ENCODE assay signal across 19 cellular contexts in genomic region chr17:50257574-50258224, GRCh38. TPM values are rescaled to one million over a fixed set of nuclear protein-coding genes. Genes with fewer than 3 reads are reported as not detected.
A peak's percentile ranks its signal among the peaks of the same experiment; 100 is the strongest.
DNase-seq lines count a peak whose midpoint lies in the region; ATAC-seq and TF ChIP-seq lines count a peak whose summit lies in the region.
"Had no signal": no experiment of that assay in that cellular context is flagged by ENCODE, and none has a peak within 500 bp of the region (broad histone marks: within the 10 kb centered on the region; RNA-seq: fewer than 3 reads in every experiment).

No MANE protein-coding gene starts in this region.

- H3K79me2 ChIP-seq in neural progenitor cell (ENCODE audit: low read depth): no peaks in the 10 kb centered on the region
- H3K79me2 ChIP-seq: parathyroid adenoma had no signal

- in situ Hi-C loops in HAP-1 (cut with MboI; ENCODE audit: low sequenced_read_pairs): no loop called here

- H3K27me3 Mint-ChIP-seq in neural progenitor cell (ENCODE audit: insufficient read depth, low read depth): peaks cover 4% of the 10 kb centered on the region
- peaks cover 9% of the 10 kb centered on the region for H3K27me3 Mint-ChIP-seq in activated naive CD8-positive, alpha-beta T cell treated with anti-CD3 and anti-CD28 coated beads, Interleukin-2, amount 50 U/mL, for 24 hours

- DNase-seq in Right ventricle myocardium superior: no peak
- no peak for DNase-seq in Right ventricle myocardium inferior (ENCODE audit: missing footprints)
- DNase-seq in heart right ventricle: no peak
- DNase-seq in neural progenitor cell (ENCODE audit: low spot score): no peak
- peak in 1 of 2 donors; percentile 94 for DNase-seq in vagina (ENCODE audit: extremely low spot score in 2 of 2)
- no peak for DNase-seq in activated naive CD8-positive, alpha-beta T cell treated with anti-CD3 and anti-CD28 coated beads, Interleukin-2, amount 50 U/mL, for 24 hours
- DNase-seq in HPDE6-E6E7 (ENCODE audit: extremely low spot score): no peak
- DNase-seq in HAP-1 (ENCODE audit: low spot score in 2 of 2): no peak
- DNase-seq: activated CD8-positive, alpha-beta memory T cell treated with anti-CD3 and anti-CD28 coated beads for 24 hours; activated gamma-delta T cell treated with Interleukin-2 at 50 U/mL for 16 hours; CD4-positive, alpha-beta T cell; effector CD8-positive, alpha-beta T cell; Karpas-422; mesendoderm; NCI-H1436; NCI-H446 treated with DMSO at 0.1 percent for 48 hours; stimulated activated CD4-positive, alpha-beta T cell treated with anti-CD3 and anti-CD28 coated beads, Interleukin-15, amount 100 ng/mL, for 24 hours had no signal

- H3K4me3 ChIP-seq in heart right ventricle (no peak overlapping the region), neural progenitor cell (no peak overlapping the region), vagina (no peak overlapping the region), HAP-1 (no peak overlapping the region)

- H3K9me3 ChIP-seq in heart right ventricle (no peaks in the 10 kb centered on the region), neural progenitor cell (ENCODE audit: low read depth) (no peaks in the 10 kb centered on the region), vagina (no peaks in the 10 kb centered on the region), HAP-1 (no peaks in the 10 kb centered on the region)

- 63 to 64% methylated on average over 18 of the region's 18 CpGs for WGBS in heart right ventricle, 2 donors

- peaks cover 12% of the 10 kb centered on the region for H3K4me1 Mint-ChIP-seq in neural progenitor cell
- H3K4me1 Mint-ChIP-seq in activated naive CD8-positive, alpha-beta T cell treated with anti-CD3 and anti-CD28 coated beads, Interleukin-2, amount 50 U/mL, for 24 hours: no peaks in the 10 kb centered on the region

- H3K36me3 ChIP-seq in heart right ventricle (no peaks in the 10 kb centered on the region), neural progenitor cell (no peaks in the 10 kb centered on the region), vagina (no peaks in the 10 kb centered on the region), HAP-1 (replicated peaks) (no peaks in the 10 kb centered on the region)

- no peak overlapping the region for H3K4me2 ChIP-seq in neural progenitor cell

- no peaks in the 10 kb centered on the region for H4K20me1 ChIP-seq in neural progenitor cell (ENCODE audit: low read depth)

- H3K27ac Mint-ChIP-seq in neural progenitor cell: no peak overlapping the region
- no peak overlapping the region for H3K27ac Mint-ChIP-seq in activated naive CD8-positive, alpha-beta T cell treated with anti-CD3 and anti-CD28 coated beads, Interleukin-2, amount 50 U/mL, for 24 hours
- H3K27ac Mint-ChIP-seq: CD4-positive, alpha-beta T cell had no signal

- H3K27me3 ChIP-seq in heart right ventricle (peaks cover 0 to 32% (median 19%) of the 10 kb centered on the region in 7 donors), neural progenitor cell (no peaks in the 10 kb centered on the region), vagina (no peaks in the 10 kb centered on the region), HAP-1 (ENCODE audit: low read depth) (no peaks in the 10 kb centered on the region; the same call in 1 of the 2 replicates)

- TF ChIP-seq CTCF in heart right ventricle (IDR thresholded peaks at IDR 0.05) (no peak), neural progenitor cell (IDR thresholded peaks at IDR 0.05) (no peak), vagina (IDR thresholded peaks at IDR 0.05) (no peak)

- H3K4me3 Mint-ChIP-seq in neural progenitor cell: no peak overlapping the region
- no peak overlapping the region for H3K4me3 Mint-ChIP-seq in activated naive CD8-positive, alpha-beta T cell treated with anti-CD3 and anti-CD28 coated beads, Interleukin-2, amount 50 U/mL, for 24 hours
- H3K4me3 Mint-ChIP-seq: brain; CD4-positive, alpha-beta T cell had no signal

- intact Hi-C loops in Right ventricle myocardium superior (cut with DNase I): no loop called here
- intact Hi-C loops in Right ventricle myocardium inferior (cut with DNase I): no loop called here
- intact Hi-C loops in heart right ventricle (cut with DNase I): no loop called here
- intact Hi-C loops in vagina (cut with DNase I): no loop called here

- peak; percentile 12 for ATAC-seq in Right ventricle myocardium superior (ENCODE audit: poor library complexity)
- no peak for ATAC-seq in Right ventricle myocardium inferior
- peak; percentile 23 to 69 (median 50) for ATAC-seq in heart right ventricle
- ATAC-seq in activated naive CD8-positive, alpha-beta T cell treated with anti-CD3 and anti-CD28 coated beads, Interleukin-2, amount 50 U/mL, for 24 hours: no peak

- H3K36me3 Mint-ChIP-seq in neural progenitor cell: no peaks in the 10 kb centered on the region
- no peaks in the 10 kb centered on the region for H3K36me3 Mint-ChIP-seq in activated naive CD8-positive, alpha-beta T cell treated with anti-CD3 and anti-CD28 coated beads, Interleukin-2, amount 50 U/mL, for 24 hours (ENCODE audit: low read depth)
- H3K36me3 Mint-ChIP-seq: brain had no signal

- no peak for TF ChIP-seq POLR2A in vagina (IDR thresholded peaks at IDR 0.05)

- no peak overlapping the region for H3K9ac ChIP-seq in neural progenitor cell
- H3K9ac ChIP-seq: parathyroid adenoma had no signal

- peaks cover 0 to 20% (median 4%) of the 10 kb centered on the region in 9 donors for H3K4me1 ChIP-seq in heart right ventricle
- H3K4me1 ChIP-seq in neural progenitor cell: peaks cover 21% of the 10 kb centered on the region
- peaks cover 24% of the 10 kb centered on the region for H3K4me1 ChIP-seq in vagina
- H3K4me1 ChIP-seq in HAP-1: no peaks in the 10 kb centered on the region
- H3K4me1 ChIP-seq: parathyroid adenoma had no signal

- no peaks in the 10 kb centered on the region for H3K9me3 Mint-ChIP-seq in neural progenitor cell
- no peaks in the 10 kb centered on the region for H3K9me3 Mint-ChIP-seq in activated naive CD8-positive, alpha-beta T cell treated with anti-CD3 and anti-CD28 coated beads, Interleukin-2, amount 50 U/mL, for 24 hours
- H3K9me3 Mint-ChIP-seq: CD4-positive, alpha-beta T cell had no signal

- H2AFZ ChIP-seq in neural progenitor cell (replicated peaks): peak overlapping the region; percentile 76
- H2AFZ ChIP-seq: parathyroid adenoma had no signal

- no peaks in the 10 kb centered on the region for H3F3A ChIP-seq in neural progenitor cell (ENCODE audit: low read depth)

- H3K27ac ChIP-seq in heart right ventricle (peak overlapping the region in 3 of 10 donors; percentile 9 to 44 (median 31)), neural progenitor cell (no peak overlapping the region), vagina (peak overlapping the region; percentile 87)
- H3K27ac ChIP-seq: parathyroid adenoma had no signal

RNA-seq across cellular contexts. Expression of gene TMEM92, which starts 16.6 kb away (rescaled TPM):
- not detected for total RNA-seq in Right ventricle myocardium superior
- total RNA-seq in Right ventricle myocardium inferior: not detected
- total RNA-seq in heart right ventricle: not detected
- polyA plus RNA-seq in heart right ventricle: under 1 TPM in 1 of 2 donors, not detected in 1; 0.04 TPM
- total RNA-seq in neural progenitor cell (ENCODE audit: low replicate concordance): 1.8 and 4.4 TPM in 2 replicates
- total RNA-seq in vagina: 0.74 TPM
- total RNA-seq: CD4-positive, alpha-beta T cell had no signal

RNA-seq across cellular contexts. Expression of gene COL1A1, which starts 56.3 kb away (rescaled TPM):
- total RNA-seq in Right ventricle myocardium superior: 28.1 TPM
- total RNA-seq in Right ventricle myocardium inferior: 28.2 TPM
- total RNA-seq in heart right ventricle: 100 to 1,000 TPM in 1 of 10 donors, 10 to 100 TPM in 9; 31.7 to 455 (median 45.9) TPM
- polyA plus RNA-seq in heart right ventricle: 10 to 100 TPM; 30.2 to 81.5 TPM
- total RNA-seq in neural progenitor cell (ENCODE audit: low replicate concordance): 1.1 and 4.2 TPM in 2 replicates
- 171 TPM for total RNA-seq in vagina

Comparison
In these comparisons a context has a peak if more than half of its experiments do, and no peak if none do; other contexts are left out.
1. ATAC-seq: peak in Right ventricle myocardium superior (single experiment) and heart right ventricle (8 of 8); none in Right ventricle myocardium inferior (single experiment) and activated naive CD8-positive, alpha-beta T cell treated with anti-CD3 and anti-CD28 coated beads, Interleukin-2, amount 50 U/mL, for 24 hours (single experiment).